21 cellular contexts compared by ENCODE assay signal in the genomic region with DNA sequence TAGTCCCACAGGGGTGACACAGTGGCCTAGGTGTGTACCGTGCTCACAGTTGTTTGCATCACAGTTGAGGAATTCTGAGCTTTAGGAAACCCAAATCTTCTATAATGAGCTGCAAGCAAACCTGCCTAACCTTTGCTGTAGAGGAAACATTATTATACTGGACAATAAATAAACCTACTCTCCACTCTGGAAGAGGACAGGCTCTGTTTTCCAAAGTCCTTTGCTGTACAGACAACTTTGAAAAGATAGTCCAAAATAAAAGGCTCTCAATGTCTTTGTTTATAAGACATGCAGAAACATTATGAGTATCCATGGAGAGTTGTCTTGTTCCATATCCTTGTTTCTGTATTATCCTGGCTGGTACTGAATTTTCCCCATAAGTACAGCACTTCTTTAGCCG. TPM values are rescaled to one million over a fixed set of nuclear protein-coding genes. Genes with fewer than 3 reads are reported as not detected.
DNase-seq lines count a peak whose midpoint lies in the region; ATAC-seq and TF ChIP-seq lines count a peak whose summit lies in the region.
"Had no signal": no experiment of that assay in that cellular context is flagged by ENCODE, and none has a peak within 500 bp of the region (broad histone marks: within the 10 kb centered on the region; RNA-seq: fewer than 3 reads in every experiment).

No MANE protein-coding gene starts in this region.

- H3K36me3 ChIP-seq in cardiac muscle cell (no peaks in the 10 kb centered on the region), WERI-Rb-1 (peaks cover 28% of the 10 kb centered on the region), osteoblast (ENCODE audit: insufficient read depth, low read length) (peaks cover 8% of the 10 kb centered on the region)

- H2AFZ ChIP-seq in osteoblast (ENCODE audit: low read length) = no peak overlapping the region
- H2AFZ ChIP-seq: GM23248 had no signal

- H3K4me1 ChIP-seq in cardiac muscle cell (ENCODE audit: low read depth) (peaks cover 4% of the 10 kb centered on the region), right cardiac atrium (ENCODE audit: control insufficient read depth, insufficient read depth, low read length) (peaks cover 7% of the 10 kb centered on the region), osteoblast (ENCODE audit: insufficient read depth, low read length) (peaks cover 8% of the 10 kb centered on the region)
- H3K4me1 ChIP-seq: BLaER1, Caco-2 had no signal

- TF ChIP-seq CTCF in cardiac muscle cell (IDR thresholded peaks at IDR 0.05; ENCODE audit: low read depth, low read length) (no peak), WERI-Rb-1 (IDR thresholded peaks at IDR 0.05; ENCODE audit: low read depth, low read length) (no peak), osteoblast (IDR thresholded peaks at IDR 0.05; ENCODE audit: extremely low read depth, low read depth, low read length) (no peak), GM13977 (IDR thresholded peaks at IDR 0.05; ENCODE audit: extremely low read depth, insufficient read depth, missing control alignments) (no peak)

- in situ Hi-C loops in GM13977 (cut with MboI; ENCODE audit: low pct_unique_long_range_greater_than_20kb, low sequenced_read_pairs, unreplicated experiment) = no loop called here

- intact Hi-C loops in right cardiac atrium (cut with DNase I) = no loop called here

- no peaks in the 10 kb centered on the region for H3K27me3 ChIP-seq in cardiac muscle cell
- H3K27me3 ChIP-seq in right cardiac atrium (ENCODE audit: control insufficient read depth, insufficient read depth) = no peaks in the 10 kb centered on the region
- H3K27me3 ChIP-seq in WERI-Rb-1 (ENCODE audit: insufficient read depth, low read depth, severe bottlenecking) = no peaks in the 10 kb centered on the region
- H3K27me3 ChIP-seq in osteoblast (ENCODE audit: insufficient read depth, low read length) = no peaks in the 10 kb centered on the region
- H3K27me3 ChIP-seq: BLaER1 had no signal

- no peak overlapping the region for H3K4me3 ChIP-seq in cardiac muscle cell
- H3K4me3 ChIP-seq in right cardiac atrium (ENCODE audit: low read length) = no peak overlapping the region
- H3K4me3 ChIP-seq in WERI-Rb-1 (ENCODE audit: low read depth, low read length) = no peak overlapping the region
- no peak overlapping the region for H3K4me3 ChIP-seq in osteoblast (ENCODE audit: insufficient read depth, low read length)
- H3K4me3 ChIP-seq: BLaER1, GM12878, GM23248 had no signal

- no peak for DNase-seq in cardiac muscle cell (ENCODE audit: low read depth in 1 of 2, low spot score in 1 of 2)
- DNase-seq in right cardiac atrium = no peak
- DNase-seq in WERI-Rb-1 = no peak
- DNase-seq in osteoblast (ENCODE audit: insufficient read length, low spot score, missing footprints) = peak; percentile 15
- no peak for DNase-seq in GM13977 (ENCODE audit: low spot score)
- no peak for DNase-seq in substantia nigra (lab: John Stamatoyannopoulos, UW)
- DNase-seq: Caco-2; CD4-positive, CD25-positive, alpha-beta regulatory T cell; CD8-positive, alpha-beta T cell; DMS 273 treated with DMSO at 0.1 percent for 48 hours; DMS79; EL; GDM1; GM23248; H7; HCEC 1CT had no signal

- peaks cover 36% of the 10 kb centered on the region for H4K20me1 ChIP-seq in osteoblast (ENCODE audit: insufficient read depth, low read length)

- H3K9me3 ChIP-seq in cardiac muscle cell (ENCODE audit: low read depth) (no peaks in the 10 kb centered on the region), right cardiac atrium (ENCODE audit: control insufficient read depth, low read length) (no peaks in the 10 kb centered on the region), WERI-Rb-1 (ENCODE audit: severe bottlenecking) (no peaks in the 10 kb centered on the region), osteoblast (ENCODE audit: low read depth, low read length) (no peaks in the 10 kb centered on the region)
- H3K9me3 ChIP-seq: BLaER1, Caco-2 had no signal

- peak overlapping the region; percentile 48 for H3K27ac ChIP-seq in cardiac muscle cell
- H3K27ac ChIP-seq in right cardiac atrium (ENCODE audit: low read length) = no peak overlapping the region
- peak overlapping the region; percentile 32; the same call in 1 of the 2 replicates for H3K27ac ChIP-seq in WERI-Rb-1
- H3K27ac ChIP-seq in osteoblast (ENCODE audit: low read depth, low read length) = no peak overlapping the region
- no peak overlapping the region for H3K27ac ChIP-seq in substantia nigra (ENCODE audit: low read depth, low read length, poor library complexity, severe bottlenecking)
- H3K27ac ChIP-seq: 22Rv1, BLaER1, C4-2B, GM23248 had no signal

- ATAC-seq in right cardiac atrium = no peak
- ATAC-seq: CD8-positive, alpha-beta T cell; GM12878 had no signal

- H3K4me2 ChIP-seq in osteoblast (ENCODE audit: insufficient read depth, low read length) = no peak overlapping the region
- H3K4me2 ChIP-seq: BLaER1 had no signal

- H3K79me2 ChIP-seq in osteoblast (ENCODE audit: insufficient read depth, low read length) = peaks cover 72% of the 10 kb centered on the region

- WGBS in right cardiac atrium = 90% methylated on average over 2 of the region's 2 CpGs

RNA-seq across cellular contexts. Expression of gene ZNF131, which starts 29.4 kb away (rescaled TPM):
- total RNA-seq in cardiac muscle cell = 23.7 and 42.2 TPM in 2 replicates
- polyA plus RNA-seq in cardiac muscle cell = 32.2 and 38.5 TPM in 2 replicates
- total RNA-seq in right cardiac atrium = 10 to 100 TPM; 15.6 to 23.2 (median 19.2) TPM
- polyA plus RNA-seq in right cardiac atrium = 13.5 TPM
- total RNA-seq in osteoblast = 31.1 and 39.8 TPM in 2 replicates

RNA-seq across cellular contexts. Expression of gene NIM1K, which starts 42.0 kb away (rescaled TPM):
- total RNA-seq in cardiac muscle cell = 0.74 and 0.98 TPM in 2 replicates
- polyA plus RNA-seq in cardiac muscle cell = 0.27 and 1.9 TPM in 2 replicates
- total RNA-seq in right cardiac atrium = under 1 TPM; 0.57 to 0.89 (median 0.64) TPM
- 0.57 TPM for polyA plus RNA-seq in right cardiac atrium
- total RNA-seq in osteoblast = 0.88 and 1.1 TPM in 2 replicates
- total RNA-seq: Caco-2, H1, H7 had no signal
- polyA plus RNA-seq: H1 had no signal

Comparison
In these comparisons a context has a peak if more than half of its experiments do, and no peak if none do; other contexts are left out.
1. H3K27ac ChIP-seq: peak in cardiac muscle cell (single experiment) and WERI-Rb-1 (single experiment); none in right cardiac atrium (single experiment), osteoblast (single experiment) and substantia nigra (single experiment).